Comparison of ENCODE assay signal across 12 cellular contexts in genomic region chr3:152051501-152052404, GRCh38.
A peak's percentile ranks its signal among the peaks of the same experiment; 100 is the strongest.
DNase-seq lines count a peak whose midpoint lies in the region; ATAC-seq lines count a peak whose summit lies in the region.
"Had no signal": no experiment of that assay in that cellular context is flagged by ENCODE, and none has a peak within 500 bp of the region (broad histone marks: within the 10 kb centered on the region; RNA-seq: fewer than 3 reads in every experiment).

No MANE protein-coding gene starts in this region.

- no peaks in the 10 kb centered on the region for H3K36me3 Mint-ChIP-seq in activated T-cell treated with anti-CD3 and anti-CD28 coated beads, Interleukin-2, amount 50 U/mL, for 24 hours (ENCODE audit: low read depth)
- H3K36me3 Mint-ChIP-seq: activated naive CD4-positive, alpha-beta T cell treated with anti-CD3 and anti-CD28 coated beads, Interleukin-2, amount 50 U/mL, for 72 hours had no signal

- DNase-seq in AG08396 (ENCODE audit: low spot score) (peak; percentile 18), epidermal melanocyte (ENCODE audit: insufficient read length, low spot score) (peak; percentile 16), NCI-H2171 treated with DMSO at 0.1 percent for 48 hours (lab: John Stamatoyannopoulos, UW) (no peak), NCI-H345 (lab: John Stamatoyannopoulos, UW) (no peak)
- DNase-seq in stimulated activated CD4-positive, alpha-beta T cell treated with anti-CD3 and anti-CD28 coated beads, Interleukin-12 subunit alpha, Interleukin-12 subunit beta, amount 100 ng/mL, for 4 hours, result no peak
- DNase-seq in activated T-cell treated with anti-CD3 and anti-CD28 coated beads, Interleukin-2, amount 50 U/mL, for 24 hours, result no peak
- DNase-seq: NCI-H1048, T1000, testis had no signal

- H3K9me3 Mint-ChIP-seq in activated T-cell treated with anti-CD3 and anti-CD28 coated beads, Interleukin-2, amount 50 U/mL, for 24 hours, result no peaks in the 10 kb centered on the region
- H3K9me3 Mint-ChIP-seq: activated naive CD4-positive, alpha-beta T cell treated with anti-CD3 and anti-CD28 coated beads, Interleukin-2, amount 50 U/mL, for 72 hours had no signal

- no peak overlapping the region for H3K27ac Mint-ChIP-seq in activated T-cell treated with anti-CD3 and anti-CD28 coated beads, Interleukin-2, amount 50 U/mL, for 24 hours
- H3K27ac Mint-ChIP-seq: activated naive CD4-positive, alpha-beta T cell treated with anti-CD3 and anti-CD28 coated beads, Interleukin-2, amount 50 U/mL, for 72 hours had no signal

- H3K4me3 Mint-ChIP-seq in activated T-cell treated with anti-CD3 and anti-CD28 coated beads, Interleukin-2, amount 50 U/mL, for 24 hours, result no peak overlapping the region

- no peaks in the 10 kb centered on the region for H3K27me3 Mint-ChIP-seq in activated T-cell treated with anti-CD3 and anti-CD28 coated beads, Interleukin-2, amount 50 U/mL, for 24 hours

- ATAC-seq in GM19351 (IDR thresholded peaks at IDR 0.05; ENCODE audit: unreplicated experiment), result peak; percentile 81
- ATAC-seq in HG03521 (IDR thresholded peaks at IDR 0.05; ENCODE audit: unreplicated experiment), result peak; percentile 55

- peaks cover 2% of the 10 kb centered on the region for H3K4me1 Mint-ChIP-seq in activated T-cell treated with anti-CD3 and anti-CD28 coated beads, Interleukin-2, amount 50 U/mL, for 24 hours (ENCODE audit: low read depth)

Comparison
In these comparisons a context has a peak if more than half of its experiments do, and no peak if none do; other contexts are left out.
1. DNase-seq: peak in AG08396 (single experiment) and epidermal melanocyte (single experiment); none in stimulated activated CD4-positive, alpha-beta T cell treated with anti-CD3 and anti-CD28 coated beads, Interleukin-12 subunit alpha, Interleukin-12 subunit beta, amount 100 ng/mL, for 4 hours (single experiment), NCI-H2171 treated with DMSO at 0.1 percent for 48 hours (single experiment), NCI-H345 (single experiment) and activated T-cell treated with anti-CD3 and anti-CD28 coated beads, Interleukin-2, amount 50 U/mL, for 24 hours (single experiment).